In the genomic region with DNA sequence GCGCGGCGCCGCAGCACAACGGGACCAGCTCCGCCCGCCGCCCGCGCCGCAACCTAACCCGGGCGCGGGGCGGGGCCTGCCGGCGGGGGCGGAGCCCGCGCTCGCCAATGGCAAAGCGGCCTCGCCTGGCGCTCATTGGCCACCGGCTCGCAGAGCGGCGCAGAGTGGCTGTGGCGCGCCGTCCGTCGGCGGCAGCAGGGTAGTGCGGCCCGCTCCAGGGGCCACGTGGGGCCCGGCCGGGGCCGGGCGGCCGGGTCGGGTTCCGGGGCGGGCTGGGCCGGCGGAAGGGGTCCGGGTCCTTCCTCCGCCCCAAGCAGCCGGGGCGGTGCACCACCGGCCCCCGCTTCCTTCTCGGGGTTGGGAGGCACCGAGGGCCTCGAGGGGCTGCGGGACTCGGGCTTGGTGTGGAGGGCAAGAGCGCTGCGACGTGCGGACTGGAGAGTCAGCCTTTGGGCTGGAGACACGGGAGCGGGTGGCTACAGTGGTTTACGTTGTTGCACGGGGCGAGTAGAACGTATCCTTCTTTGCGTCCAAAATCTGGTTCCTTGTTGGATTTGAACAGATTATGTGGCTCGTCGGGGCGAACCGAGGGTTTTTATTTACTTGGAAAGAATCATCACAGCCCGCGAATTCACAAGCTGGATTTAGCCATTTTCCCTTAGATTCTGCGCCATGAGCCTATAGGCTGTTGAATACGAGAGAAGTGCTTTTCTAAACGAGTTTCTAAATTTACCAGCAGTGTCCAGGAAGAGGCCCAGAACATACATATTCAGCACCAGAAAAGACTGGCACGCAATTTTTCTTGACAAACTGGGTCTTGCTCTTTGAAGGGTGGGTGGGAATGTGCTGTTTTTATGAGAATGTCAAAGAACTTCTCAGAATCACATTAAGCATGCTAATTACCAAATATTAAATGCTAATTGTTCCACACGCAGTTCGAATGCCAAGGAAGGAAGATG, we compare ENCODE assay signal across 8 cellular contexts. TPM values are rescaled to one million over a fixed set of nuclear protein-coding genes. Genes with fewer than 3 reads are reported as not detected.
DNase-seq lines count a peak whose midpoint lies in the region; ATAC-seq and TF ChIP-seq lines count a peak whose summit lies in the region.

A gene (minus strand): TSS at position 29 of the 959 bp plus-strand sequence. CDS start 75 bp downstream, outside the sequence.

- H3K4me1 Mint-ChIP-seq in GM23338: peaks cover 15% of the 10 kb centered on the region
- H3K4me1 Mint-ChIP-seq in activated T-helper 2 cell treated with anti-CD3 and anti-CD28 coated beads, Interferon-gamma antibody, Interleukin-2, Interleukin-4, amounts not matched to agents 10 μg/mL and 5 μg/mL and 100 μg/mL, durations not matched to agents 14 hours and 24 hours and 36 hours (ENCODE audit: low read depth): peaks cover 26% of the 10 kb centered on the region
- peaks cover 30 to 41% of the 10 kb centered on the region in 2 donors for H3K4me1 Mint-ChIP-seq in natural killer cell

- ATAC-seq in GM23338: peak; percentile 93
- peak; percentile 93 to 98 (median 93) for ATAC-seq in natural killer cell

- H3K36me3 Mint-ChIP-seq in GM23338 (ENCODE audit: low read depth) (peaks cover 58% of the 10 kb centered on the region), natural killer cell (no peaks in the 10 kb centered on the region)
- H3K36me3 Mint-ChIP-seq in activated T-helper 2 cell treated with anti-CD3 and anti-CD28 coated beads, Interferon-gamma antibody, Interleukin-2, Interleukin-4, amounts not matched to agents 10 μg/mL and 5 μg/mL and 100 μg/mL, durations not matched to agents 14 hours and 24 hours and 36 hours (ENCODE audit: low read depth): peaks cover 65% of the 10 kb centered on the region

- H3K27me3 ChIP-seq in GM23338 (ENCODE audit: insufficient read depth): no peaks in the 10 kb centered on the region

- H3K9me2 ChIP-seq in GM23338 (ENCODE audit: insufficient read depth): no peaks in the 10 kb centered on the region

- peaks cover 43% of the 10 kb centered on the region; the same call in 1 of the 2 replicates for H3F3A ChIP-seq in GM23338 (replicated peaks; ENCODE audit: low read depth)

- H3K4me3 Mint-ChIP-seq in GM23338: peak within 1 kb of the TSS; percentile 99
- H3K4me3 Mint-ChIP-seq in activated T-helper 2 cell treated with anti-CD3 and anti-CD28 coated beads, Interferon-gamma antibody, Interleukin-2, Interleukin-4, amounts not matched to agents 10 μg/mL and 5 μg/mL and 100 μg/mL, durations not matched to agents 14 hours and 24 hours and 36 hours (ENCODE audit: low read depth): peak within 1 kb of the TSS; percentile 97
- H3K4me3 Mint-ChIP-seq in natural killer cell: peak within 1 kb of the TSS; percentile 92

- H4K20me1 ChIP-seq in GM23338 (replicated peaks; ENCODE audit: insufficient read depth): peaks cover 3% of the 10 kb centered on the region

- H3K4me2 ChIP-seq in GM23338: peak within 1 kb of the TSS; percentile 97

- H3K27ac ChIP-seq in GM23338 (ENCODE audit: low read depth) (peak within 1 kb of the TSS; percentile 84), RWPE1 (peak within 1 kb of the TSS; percentile 76)

- peak within 1 kb of the TSS; percentile 94 for H2AFZ ChIP-seq in GM23338

- H3K4me3 ChIP-seq in GM23338 (peak within 1 kb of the TSS; percentile 92), fibroblast of mammary gland (ENCODE audit: control insufficient read depth, low read depth, low read length) (peak within 1 kb of the TSS; percentile 89)

- H3K9me3 Mint-ChIP-seq in GM23338 (no peaks in the 10 kb centered on the region; the same call in 2 of the 3 replicates), natural killer cell (no peaks in the 10 kb centered on the region)
- no peaks in the 10 kb centered on the region for H3K9me3 Mint-ChIP-seq in activated T-helper 2 cell treated with anti-CD3 and anti-CD28 coated beads, Interferon-gamma antibody, Interleukin-2, Interleukin-4, amounts not matched to agents 10 μg/mL and 5 μg/mL and 100 μg/mL, durations not matched to agents 14 hours and 24 hours and 36 hours

- CTCF ChIA-PET in RWPE1 (lab: Yijun Ruan, JAX): interaction anchor here (0.6 to 1.8 kb wide), 5 partner anchors 15 to 98 kb away, joined by 3 to 9 read pairs (median 3); no protein-coding TSS in a partner anchor

- peaks cover 27% of the 10 kb centered on the region for H3K79me2 ChIP-seq in GM23338 (replicated peaks; ENCODE audit: insufficient read depth)

- peaks cover 8% of the 10 kb centered on the region for H3K36me3 ChIP-seq in GM23338 (ENCODE audit: insufficient read depth)

- peaks cover 9% of the 10 kb centered on the region; the same call in 1 of the 2 replicates for H3K4me1 ChIP-seq in GM23338 (ENCODE audit: insufficient read depth)

- intact Hi-C loops in activated T-helper 2 cell treated with anti-CD3 and anti-CD28 coated beads, Interferon-gamma antibody, Interleukin-2, Interleukin-4, amounts not matched to agents 10 μg/mL and 5 μg/mL and 100 μg/mL, durations not matched to agents 14 hours and 24 hours and 36 hours (cut with micrococcal nuclease): loop anchor here (1.0 to 10.0 kb wide), 3 partner anchors 39 to 202 kb away; a partner anchor contains a TSS
- intact Hi-C loops in natural killer cell (cut with micrococcal nuclease): loop anchor here (1.0 to 2.0 kb wide), 2 partner anchors 23 to 39 kb away; a partner anchor contains a TSS

- TF ChIP-seq CTCF in GM23338 (conservative IDR thresholded peaks at IDR 0.05; ENCODE audit: low read depth in 2 of 2) (no peak), RWPE1 (conservative IDR thresholded peaks at IDR 0.05; ENCODE audit: low read depth) (no peak), fibroblast of mammary gland (conservative IDR thresholded peaks at IDR 0.05; ENCODE audit: control insufficient read depth, insufficient read depth, low read depth, low read length) (no peak), natural killer cell (IDR thresholded peaks at IDR 0.05) (peak; percentile 36)

- POLR2A ChIA-PET in RWPE1 (lab: Yijun Ruan, JAX; ENCODE audit: low non-redundant PET): interaction anchor here (0.5 kb wide), 1 partner anchor 49 kb away, joined by 5 read pairs; no protein-coding TSS in a partner anchor

- DNase-seq in Daoy (ENCODE audit: low read depth): peak; percentile 98
- DNase-seq in GM23338 (ENCODE audit: low spot score): peak; percentile 91
- peak; percentile 87 for DNase-seq in LHCN-M2 (ENCODE audit: low read depth)
- DNase-seq in RWPE1 (ENCODE audit: low spot score): peak; percentile 97
- peak; percentile 91 for DNase-seq in activated T-helper 2 cell treated with anti-CD3 and anti-CD28 coated beads, Interferon-gamma antibody, Interleukin-2, Interleukin-4, amounts not matched to agents 10 μg/mL and 5 μg/mL and 100 μg/mL, durations not matched to agents 14 hours and 24 hours and 36 hours (ENCODE audit: low spot score)
- peak; percentile 83 for DNase-seq in fibroblast of mammary gland (ENCODE audit: low read depth)
- DNase-seq in natural killer cell: peak; percentile 92
- DNase-seq in stimulated activated naive CD4-positive, alpha-beta T cell (lab: John Stamatoyannopoulos, UW): peak; percentile 81 to 91 (median 85)

- H3K27ac Mint-ChIP-seq in GM23338 (peak within 1 kb of the TSS; percentile 97), natural killer cell (peak within 1 kb of the TSS; percentile 86 to 90)
- peak within 1 kb of the TSS; percentile 95 for H3K27ac Mint-ChIP-seq in activated T-helper 2 cell treated with anti-CD3 and anti-CD28 coated beads, Interferon-gamma antibody, Interleukin-2, Interleukin-4, amounts not matched to agents 10 μg/mL and 5 μg/mL and 100 μg/mL, durations not matched to agents 14 hours and 24 hours and 36 hours

- H3K27me3 Mint-ChIP-seq in GM23338 (ENCODE audit: insufficient read depth, low read depth, poor library complexity): peaks cover 10% of the 10 kb centered on the region
- H3K27me3 Mint-ChIP-seq in activated T-helper 2 cell treated with anti-CD3 and anti-CD28 coated beads, Interferon-gamma antibody, Interleukin-2, Interleukin-4, amounts not matched to agents 10 μg/mL and 5 μg/mL and 100 μg/mL, durations not matched to agents 14 hours and 24 hours and 36 hours (ENCODE audit: low read depth): no peaks in the 10 kb centered on the region
- no peaks in the 10 kb centered on the region for H3K27me3 Mint-ChIP-seq in natural killer cell (ENCODE audit: low read depth in 2 of 2)

TF ChIP-seq in GM23338, 12 proteins besides CTCF, POLR2A, EP300 and RAD21:
- TF ChIP-seq CREB1 (CRISPR knock-in tag; IDR thresholded peaks at IDR 0.05; ENCODE audit: low read depth): peak; percentile 51; the same call in 1 of the 2 replicates
- peak; percentile 69; the same call in 1 of the 2 replicates for TF ChIP-seq POLR2AphosphoS5 (IDR thresholded peaks at IDR 0.05; ENCODE audit: low read depth)
- no peak for TF ChIP-seq JUNB (IDR thresholded peaks at IDR 0.05; ENCODE audit: unreplicated experiment)

RNA-seq across cellular contexts. Expression of the gene that starts here (rescaled TPM):
- total RNA-seq in Daoy (2014; rRNA removed; shearing (Covaris generic)): 26.6 and 40.4 TPM in 2 replicates
- 144 and 170 TPM in 2 replicates for total RNA-seq in GM23338 (2014; rRNA removed; shearing (Covaris generic))
- 253 and 313 TPM in 2 replicates for polyA plus RNA-seq in GM23338 (2016; fragmentation: Nextera tagmentation; extraction: Ambion mirVana)
- total RNA-seq in LHCN-M2 (2014; rRNA removed) (71.1 and 78.6 TPM in 2 replicates), natural killer cell (10 to 100 TPM; 23.9 to 30.9 (median 29.2) TPM)
- 199 TPM for polyA plus RNA-seq in LHCN-M2 (2012)
- 230 and 233 TPM in 2 replicates for total RNA-seq in activated T-helper 2 cell treated with anti-CD3 and anti-CD28 coated beads, Interferon-gamma antibody, Interleukin-2, Interleukin-4, amounts not matched to agents 10 μg/mL and 5 μg/mL and 100 μg/mL, durations not matched to agents 14 hours and 24 hours and 36 hours

Comparison
In these comparisons a context has a peak if more than half of its experiments do, and no peak if none do; other contexts are left out.
1. Peak in every context shown above with its lines: DNase-seq, ATAC-seq, H3K4me3 ChIP-seq and H3K27ac ChIP-seq.